20 cellular contexts compared by ENCODE assay signal in the genomic region with DNA sequence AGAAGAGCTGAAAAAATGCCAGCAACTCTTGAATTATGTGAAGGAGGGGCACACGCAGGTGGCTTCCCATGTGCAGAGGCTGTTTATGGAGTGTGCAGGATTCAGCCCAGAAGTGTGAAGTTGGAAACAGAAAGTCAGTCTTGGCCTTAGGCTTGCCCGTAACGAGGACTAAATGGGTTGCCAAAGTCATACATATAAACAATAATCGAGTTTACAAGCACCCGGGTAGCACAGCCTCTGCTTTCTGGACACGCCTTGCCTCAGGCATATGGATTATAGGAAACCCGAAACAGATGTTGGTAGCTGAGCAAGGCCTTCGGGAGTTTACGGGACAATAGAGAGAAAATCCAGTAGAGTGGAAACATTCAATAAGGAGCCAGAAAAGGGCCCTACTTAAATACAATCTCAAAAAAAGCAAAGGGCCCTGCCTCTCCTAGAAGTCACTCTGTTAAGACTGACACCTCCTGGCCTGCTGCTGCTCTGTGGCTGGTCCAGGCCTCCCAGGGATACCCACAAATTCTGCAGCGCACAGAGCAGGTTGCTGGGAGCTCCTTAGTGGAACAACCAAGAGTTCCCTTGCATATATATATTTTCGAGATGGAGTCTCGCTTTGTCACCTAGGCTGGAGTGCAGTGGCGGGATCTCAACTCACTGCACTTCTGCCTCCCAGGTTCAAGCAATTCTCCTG. TPM values are rescaled to one million over a fixed set of nuclear protein-coding genes. Genes with fewer than 3 reads are reported as not detected.
A peak's percentile ranks its signal among the peaks of the same experiment; 100 is the strongest.
DNase-seq lines count a peak whose midpoint lies in the region; ATAC-seq and TF ChIP-seq lines count a peak whose summit lies in the region.
"Had no signal": no experiment of that assay in that cellular context is flagged by ENCODE, and none has a peak within 500 bp of the region (broad histone marks: within the 10 kb centered on the region; RNA-seq: fewer than 3 reads in every experiment).

No MANE protein-coding gene starts in this region.

- TF ChIP-seq CTCF in HFFc6 (IDR thresholded peaks at IDR 0.05): no peak

- intact Hi-C loops in left colon (cut with DNase I, micrococcal nuclease): no loop called here

- peak overlapping the region; percentile 38 for H3K4me3 Mint-ChIP-seq in HFFc6
- H3K4me3 Mint-ChIP-seq: activated naive CD4-positive, alpha-beta T cell treated with anti-CD3 and anti-CD28 coated beads, Interleukin-2, amount 10 ng/mL, durations not matched to agents 7 days and 5 days; activated T-cell treated with anti-CD3 and anti-CD28 coated beads, Interleukin-2, amount 50 U/mL, for 24 hours; CD4-positive, CD25-positive, alpha-beta regulatory T cell; mesothelial cell of epicardium; neural crest cell; stimulated activated effector memory CD8-positive, alpha-beta T cell treated with anti-CD3 and anti-CD28 coated beads, Interleukin-12 subunit alpha, Interleukin-12 subunit beta, amount 100 ng/mL, for 72 hours had no signal

- peaks cover 19% of the 10 kb centered on the region for H3K4me1 Mint-ChIP-seq in HFFc6 (ENCODE audit: low read depth)

- H3K9me3 Mint-ChIP-seq in HFFc6: no peaks in the 10 kb centered on the region
- H3K9me3 Mint-ChIP-seq: activated naive CD4-positive, alpha-beta T cell treated with anti-CD3 and anti-CD28 coated beads, Interleukin-2, amount 10 ng/mL, durations not matched to agents 7 days and 5 days; activated T-cell treated with anti-CD3 and anti-CD28 coated beads, Interleukin-2, amount 50 U/mL, for 24 hours; mesothelial cell of epicardium; neural crest cell; stimulated activated effector memory CD8-positive, alpha-beta T cell treated with anti-CD3 and anti-CD28 coated beads, Interleukin-12 subunit alpha, Interleukin-12 subunit beta, amount 100 ng/mL, for 72 hours had no signal

- H3K27ac Mint-ChIP-seq in HFFc6: peak overlapping the region; percentile 50; the same call in 1 of the 2 replicates
- H3K27ac Mint-ChIP-seq: activated naive CD4-positive, alpha-beta T cell treated with anti-CD3 and anti-CD28 coated beads, Interleukin-2, amount 10 ng/mL, durations not matched to agents 7 days and 5 days; activated T-cell treated with anti-CD3 and anti-CD28 coated beads, Interleukin-2, amount 50 U/mL, for 24 hours; CD4-positive, CD25-positive, alpha-beta regulatory T cell; mesothelial cell of epicardium; stimulated activated effector memory CD8-positive, alpha-beta T cell treated with anti-CD3 and anti-CD28 coated beads, Interleukin-12 subunit alpha, Interleukin-12 subunit beta, amount 100 ng/mL, for 72 hours had no signal

- H3K36me3 Mint-ChIP-seq in HFFc6 (ENCODE audit: low read depth): no peaks in the 10 kb centered on the region
- H3K36me3 Mint-ChIP-seq: activated naive CD4-positive, alpha-beta T cell treated with anti-CD3 and anti-CD28 coated beads, Interleukin-2, amount 10 ng/mL, durations not matched to agents 7 days and 5 days; CD4-positive, CD25-positive, alpha-beta regulatory T cell; mesothelial cell of epicardium; stimulated activated effector memory CD8-positive, alpha-beta T cell treated with anti-CD3 and anti-CD28 coated beads, Interleukin-12 subunit alpha, Interleukin-12 subunit beta, amount 100 ng/mL, for 72 hours had no signal

- H3K27me3 Mint-ChIP-seq in HFFc6 (ENCODE audit: insufficient read depth): peaks cover 4% of the 10 kb centered on the region
- H3K27me3 Mint-ChIP-seq: activated T-cell treated with anti-CD3 and anti-CD28 coated beads, Interleukin-2, amount 50 U/mL, for 24 hours had no signal

- DNase-seq in DMS 273 treated with DMSO at 0.1 percent for 48 hours (lab: John Stamatoyannopoulos, UW) (peak; percentile 55), HFFc6 (peak; percentile 60), amniotic stem cell (lab: John Stamatoyannopoulos, UW) (peak; percentile 63), left colon (no peak), activated T-cell treated with anti-CD3 and anti-CD28 coated beads for 4 hours (no peak)
- DNase-seq in activated CD8-positive, alpha-beta memory T cell treated with anti-CD3 and anti-CD28 coated beads, Interleukin-2, amount 50 U/mL, for 48 hours: no peak
- DNase-seq: activated CD4-positive, alpha-beta T cell treated with anti-CD3 and anti-CD28 coated beads, Interleukin-2, amount 50 U/mL, for 48 hours; activated naive CD4-positive, alpha-beta T cell treated with anti-CD3 and anti-CD28 coated beads, Interleukin-2, amount 10 ng/mL, durations not matched to agents 7 days and 5 days; activated T-cell treated with anti-CD3 and anti-CD28 coated beads, Interleukin-2, amount 50 U/mL, for 24 hours; CD4-positive, CD25-positive, alpha-beta regulatory T cell; DMS53; foreskin keratinocyte; NCI-H1105; psoas muscle; testis had no signal

- ATAC-seq in left colon (peak; percentile 53), GM18498 (IDR thresholded peaks at IDR 0.05; ENCODE audit: unreplicated experiment) (no peak)
- ATAC-seq: foreskin keratinocyte; psoas muscle; stimulated activated effector memory CD8-positive, alpha-beta T cell treated with anti-CD3 and anti-CD28 coated beads, Interleukin-12 subunit alpha, Interleukin-12 subunit beta, amount 100 ng/mL, for 72 hours had no signal

RNA-seq across cellular contexts. Expression of gene SMKR1, which starts 48.5 kb away (rescaled TPM):
- not detected for total RNA-seq in HFFc6 (2021; fragmentation: NEBNext Ultra II Directional; extraction: Animal tissue kit (Norgen Biotek cat#: 25700))
- not detected for total RNA-seq in left colon
- total RNA-seq: astrocyte; CD4-positive, CD25-positive, alpha-beta regulatory T cell had no signal

Comparison
In these comparisons a context has a peak if more than half of its experiments do, and no peak if none do; other contexts are left out.
1. DNase-seq: peak in DMS 273 treated with DMSO at 0.1 percent for 48 hours (single experiment), HFFc6 (single experiment) and amniotic stem cell (single experiment); none in left colon (0 of 2), activated CD8-positive, alpha-beta memory T cell treated with anti-CD3 and anti-CD28 coated beads, Interleukin-2, amount 50 U/mL, for 48 hours (single experiment) and activated T-cell treated with anti-CD3 and anti-CD28 coated beads for 4 hours (single experiment).